1 cellular context compared by ENCODE assay signal in the genomic region with DNA sequence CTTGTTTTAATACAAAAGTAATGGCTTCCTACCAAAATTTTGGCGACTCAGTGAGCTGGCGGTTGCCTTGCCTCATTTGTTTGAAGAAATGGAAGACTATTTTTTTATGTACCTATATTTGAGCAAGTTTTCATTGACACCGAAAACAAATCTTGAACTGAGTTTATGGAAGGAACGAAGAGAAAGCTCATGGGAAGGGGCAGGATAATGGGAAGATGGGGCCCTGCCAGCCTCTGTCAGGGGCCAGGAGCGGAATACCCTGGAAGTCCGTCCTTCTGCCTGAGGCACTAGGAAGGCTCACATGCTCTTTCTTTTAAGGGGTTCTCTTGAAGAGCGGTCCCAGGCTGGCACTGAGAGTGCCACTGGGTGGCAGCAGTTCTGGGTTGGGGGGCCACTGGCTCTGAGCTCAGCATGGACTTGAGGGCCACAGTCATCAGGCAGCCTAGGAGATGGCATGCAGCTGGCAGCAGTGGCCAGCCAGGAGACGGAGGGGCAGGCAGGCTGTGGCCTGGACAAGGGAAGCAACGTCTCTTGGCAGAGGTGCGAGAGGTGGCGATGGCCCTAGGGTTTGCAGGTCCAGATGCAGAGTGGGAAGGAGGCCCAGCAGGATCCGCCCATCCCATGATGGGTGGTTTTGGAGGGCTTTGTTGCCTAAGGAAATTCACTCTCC.
TF ChIP-seq lines count a peak whose summit lies in the region.

No MANE protein-coding gene starts in this region.

TF ChIP-seq in GM23338, 12 proteins besides CTCF, POLR2A, EP300 and RAD21 (continued from another document):
- TF ChIP-seq, protein P1, sequence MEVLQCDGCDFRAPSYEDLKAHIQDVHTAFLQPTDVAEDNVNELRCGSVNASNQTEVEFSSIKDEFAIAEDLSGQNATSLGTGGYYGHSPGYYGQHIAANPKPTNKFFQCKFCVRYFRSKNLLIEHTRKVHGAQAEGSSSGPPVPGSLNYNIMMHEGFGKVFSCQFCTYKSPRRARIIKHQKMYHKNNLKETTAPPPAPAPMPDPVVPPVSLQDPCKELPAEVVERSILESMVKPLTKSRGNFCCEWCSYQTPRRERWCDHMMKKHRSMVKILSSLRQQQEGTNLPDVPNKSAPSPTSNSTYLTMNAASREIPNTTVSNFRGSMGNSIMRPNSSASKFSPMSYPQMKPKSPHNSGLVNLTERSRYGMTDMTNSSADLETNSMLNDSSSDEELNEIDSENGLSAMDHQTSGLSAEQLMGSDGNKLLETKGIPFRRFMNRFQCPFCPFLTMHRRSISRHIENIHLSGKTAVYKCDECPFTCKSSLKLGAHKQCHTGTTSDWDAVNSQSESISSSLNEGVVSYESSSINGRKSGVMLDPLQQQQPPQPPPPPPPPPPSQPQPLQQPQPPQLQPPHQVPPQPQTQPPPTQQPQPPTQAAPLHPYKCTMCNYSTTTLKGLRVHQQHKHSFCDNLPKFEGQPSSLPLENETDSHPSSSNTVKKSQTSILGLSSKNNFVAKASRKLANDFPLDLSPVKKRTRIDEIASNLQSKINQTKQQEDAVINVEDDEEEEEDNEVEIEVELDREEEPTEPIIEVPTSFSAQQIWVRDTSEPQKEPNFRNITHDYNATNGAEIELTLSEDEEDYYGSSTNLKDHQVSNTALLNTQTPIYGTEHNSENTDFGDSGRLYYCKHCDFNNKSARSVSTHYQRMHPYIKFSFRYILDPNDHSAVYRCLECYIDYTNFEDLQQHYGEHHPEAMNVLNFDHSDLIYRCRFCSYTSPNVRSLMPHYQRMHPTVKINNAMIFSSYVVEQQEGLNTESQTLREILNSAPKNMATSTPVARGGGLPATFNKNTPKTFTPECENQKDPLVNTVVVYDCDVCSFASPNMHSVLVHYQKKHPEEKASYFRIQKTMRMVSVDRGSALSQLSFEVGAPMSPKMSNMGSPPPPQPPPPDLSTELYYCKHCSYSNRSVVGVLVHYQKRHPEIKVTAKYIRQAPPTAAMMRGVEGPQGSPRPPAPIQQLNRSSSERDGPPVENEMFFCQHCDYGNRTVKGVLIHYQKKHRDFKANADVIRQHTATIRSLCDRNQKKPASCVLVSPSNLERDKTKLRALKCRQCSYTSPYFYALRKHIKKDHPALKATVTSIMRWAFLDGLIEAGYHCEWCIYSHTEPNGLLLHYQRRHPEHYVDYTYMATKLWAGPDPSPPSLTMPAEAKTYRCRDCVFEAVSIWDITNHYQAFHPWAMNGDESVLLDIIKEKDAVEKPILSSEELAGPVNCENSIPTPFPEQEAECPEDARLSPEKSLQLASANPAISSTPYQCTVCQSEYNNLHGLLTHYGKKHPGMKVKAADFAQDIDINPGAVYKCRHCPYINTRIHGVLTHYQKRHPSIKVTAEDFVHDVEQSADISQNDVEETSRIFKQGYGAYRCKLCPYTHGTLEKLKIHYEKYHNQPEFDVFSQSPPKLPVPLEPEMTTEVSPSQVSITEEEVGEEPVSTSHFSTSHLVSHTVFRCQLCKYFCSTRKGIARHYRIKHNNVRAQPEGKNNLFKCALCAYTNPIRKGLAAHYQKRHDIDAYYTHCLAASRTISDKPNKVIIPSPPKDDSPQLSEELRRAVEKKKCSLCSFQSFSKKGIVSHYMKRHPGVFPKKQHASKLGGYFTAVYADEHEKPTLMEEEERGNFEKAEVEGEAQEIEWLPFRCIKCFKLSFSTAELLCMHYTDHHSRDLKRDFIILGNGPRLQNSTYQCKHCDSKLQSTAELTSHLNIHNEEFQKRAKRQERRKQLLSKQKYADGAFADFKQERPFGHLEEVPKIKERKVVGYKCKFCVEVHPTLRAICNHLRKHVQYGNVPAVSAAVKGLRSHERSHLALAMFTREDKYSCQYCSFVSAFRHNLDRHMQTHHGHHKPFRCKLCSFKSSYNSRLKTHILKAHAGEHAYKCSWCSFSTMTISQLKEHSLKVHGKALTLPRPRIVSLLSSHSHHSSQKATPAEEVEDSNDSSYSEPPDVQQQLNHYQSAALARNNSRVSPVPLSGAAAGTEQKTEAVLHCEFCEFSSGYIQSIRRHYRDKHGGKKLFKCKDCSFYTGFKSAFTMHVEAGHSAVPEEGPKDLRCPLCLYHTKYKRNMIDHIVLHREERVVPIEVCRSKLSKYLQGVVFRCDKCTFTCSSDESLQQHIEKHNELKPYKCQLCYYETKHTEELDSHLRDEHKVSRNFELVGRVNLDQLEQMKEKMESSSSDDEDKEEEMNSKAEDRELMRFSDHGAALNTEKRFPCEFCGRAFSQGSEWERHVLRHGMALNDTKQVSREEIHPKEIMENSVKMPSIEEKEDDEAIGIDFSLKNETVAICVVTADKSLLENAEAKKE (CRISPR knock-in tag; IDR thresholded peaks at IDR 0.05), result no peak
- TF ChIP-seq EZH2 (IDR thresholded peaks at IDR 0.05; ENCODE audit: low read depth, unreplicated experiment), result no peak
- TF ChIP-seq JUNB (IDR thresholded peaks at IDR 0.05; ENCODE audit: unreplicated experiment), result no peak
